Comparison of ENCODE assay signal across 21 cellular contexts in the genomic region with DNA sequence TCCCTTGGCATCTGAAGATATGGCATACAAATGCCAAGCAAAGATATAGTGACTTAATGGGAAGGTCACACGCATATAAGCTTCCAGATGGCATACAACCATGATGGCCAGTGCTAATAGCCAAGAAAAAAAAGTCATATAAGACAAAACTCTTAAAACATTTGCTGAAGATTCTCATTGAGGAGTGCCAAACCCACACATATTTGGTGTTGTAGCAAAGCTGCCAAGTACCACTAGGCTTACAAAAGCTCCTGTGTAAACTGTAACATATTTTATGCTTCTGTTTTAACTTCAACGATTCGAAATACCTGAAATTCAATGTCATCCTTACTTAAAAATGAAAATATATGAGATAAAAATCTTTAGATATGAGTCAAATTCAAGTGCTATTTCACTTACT.
DNase-seq lines count a peak whose midpoint lies in the region; ATAC-seq and TF ChIP-seq lines count a peak whose summit lies in the region.
"Had no signal": no experiment of that assay in that cellular context is flagged by ENCODE, and none has a peak within 500 bp of the region (broad histone marks: within the 10 kb centered on the region; RNA-seq: fewer than 3 reads in every experiment).

No MANE protein-coding gene starts in this region.

- POLR2A ChIA-PET in CD4-positive, alpha-beta memory T cell (lab: Charles Lee; ENCODE audit: partially characterized antibody), result no interaction called here

- ATAC-seq in GM18873 (IDR thresholded peaks at IDR 0.05; ENCODE audit: low FRiP score, unreplicated experiment) (no peak), HG03175 (IDR thresholded peaks at IDR 0.05; ENCODE audit: unreplicated experiment) (no peak)
- no peak for ATAC-seq in stimulated activated naive B cell treated with anti-CD40 and anti-IgM and Interleukin-4, amounts not matched to agents 10 μg/mL and 1 μg/mL and 100 μg/mL, for 72 hours (replicated peaks)
- ATAC-seq: GM12878, GM23338, HCT116 had no signal

- H3K4me3 ChIP-seq in GM23248 (no peak overlapping the region), astrocyte of the spinal cord (ENCODE audit: low read depth, low read length) (no peak overlapping the region)
- H3K4me3 ChIP-seq in CD4-positive, alpha-beta memory T cell (ENCODE audit: low read length in 2 of 2), result no peak overlapping the region
- H3K4me3 ChIP-seq: BLaER1 treated with 17β-estradiol and CSF1 and Interleukin-3, amounts not matched to agents 10 nM and 100 nM; GM12878; GM23338 had no signal

- no peak overlapping the region for H3K9ac ChIP-seq in GM23248
- H3K9ac ChIP-seq: BLaER1 treated with 17β-estradiol and CSF1 and Interleukin-3, amounts not matched to agents 10 nM and 100 nM had no signal

- intact Hi-C loops in CD4-positive, alpha-beta memory T cell (cut with micrococcal nuclease), result no loop called here

- no peaks in the 10 kb centered on the region for H3K4me1 Mint-ChIP-seq in stimulated activated naive B cell treated with anti-CD40 and anti-IgM and Interleukin-4, amounts not matched to agents 10 μg/mL and 1 μg/mL and 100 μg/mL, for 72 hours
- no peaks in the 10 kb centered on the region for H3K4me1 Mint-ChIP-seq in CD4-positive, alpha-beta memory T cell
- H3K4me1 Mint-ChIP-seq: B cell; CD8-positive, alpha-beta memory T cell; GM23338 had no signal

- no peak for TF ChIP-seq CTCF in astrocyte of the spinal cord (IDR thresholded peaks at IDR 0.05; ENCODE audit: low read depth, low read length)

- H3K9me3 Mint-ChIP-seq in stimulated activated naive B cell treated with anti-CD40 and anti-IgM and Interleukin-4, amounts not matched to agents 10 μg/mL and 1 μg/mL and 100 μg/mL, for 72 hours, result no peaks in the 10 kb centered on the region
- peaks cover 0 to 17% (median 4%) of the 10 kb centered on the region in 8 donors for H3K9me3 Mint-ChIP-seq in CD4-positive, alpha-beta memory T cell
- H3K9me3 Mint-ChIP-seq: GM23338, HFFc6 had no signal

- no peaks in the 10 kb centered on the region for H3K9me2 ChIP-seq in GM23248 (ENCODE audit: insufficient read depth)

- H3K9me3 ChIP-seq in GM23248 (ENCODE audit: low read depth), result no peaks in the 10 kb centered on the region
- H3K9me3 ChIP-seq in CD4-positive, alpha-beta memory T cell (ENCODE audit: control insufficient read depth in 1 of 2, low read length in 2 of 2), result no peaks in the 10 kb centered on the region
- H3K9me3 ChIP-seq: BLaER1 treated with 17β-estradiol and CSF1 and Interleukin-3, amounts not matched to agents 10 nM and 100 nM had no signal

- H3K27me3 Mint-ChIP-seq in stimulated activated naive B cell treated with anti-CD40 and anti-IgM and Interleukin-4, amounts not matched to agents 10 μg/mL and 1 μg/mL and 100 μg/mL, for 72 hours, result no peaks in the 10 kb centered on the region
- H3K27me3 Mint-ChIP-seq in CD4-positive, alpha-beta memory T cell, result no peaks in the 10 kb centered on the region
- H3K27me3 Mint-ChIP-seq: B cell; CD8-positive, alpha-beta memory T cell had no signal

- H3K4me3 Mint-ChIP-seq in stimulated activated naive B cell treated with anti-CD40 and anti-IgM and Interleukin-4, amounts not matched to agents 10 μg/mL and 1 μg/mL and 100 μg/mL, for 72 hours, result no peak overlapping the region
- no peak overlapping the region for H3K4me3 Mint-ChIP-seq in CD4-positive, alpha-beta memory T cell
- H3K4me3 Mint-ChIP-seq: B cell; CD8-positive, alpha-beta memory T cell; GM23338; HFFc6 had no signal

- no peaks in the 10 kb centered on the region for H3K27me3 ChIP-seq in GM23248 (replicated peaks; ENCODE audit: insufficient read depth)
- H3K27me3 ChIP-seq in CD4-positive, alpha-beta memory T cell (ENCODE audit: insufficient read depth, low read length), result no peaks in the 10 kb centered on the region
- H3K27me3 ChIP-seq: BLaER1 treated with 17β-estradiol and CSF1 and Interleukin-3, amounts not matched to agents 10 nM and 100 nM had no signal

- in situ Hi-C loops in GM23248 (cut with MboI), result no loop called here
- in situ Hi-C loops in astrocyte of the spinal cord (cut with HindIII; ENCODE audit: low sequenced_read_pairs), result no loop called here

- H3K79me2 ChIP-seq in GM23248 (ENCODE audit: insufficient read depth), result no peaks in the 10 kb centered on the region

- no peak overlapping the region for H3K27ac ChIP-seq in GM23248
- no peak overlapping the region for H3K27ac ChIP-seq in CD4-positive, alpha-beta memory T cell (ENCODE audit: low read depth, low read length)
- H3K27ac ChIP-seq: BLaER1 treated with 17β-estradiol and CSF1 and Interleukin-3, amounts not matched to agents 10 nM and 100 nM had no signal

- no peaks in the 10 kb centered on the region for H4K20me1 ChIP-seq in GM23248 (ENCODE audit: insufficient read depth)
- H4K20me1 ChIP-seq: BLaER1 treated with 17β-estradiol and CSF1 and Interleukin-3, amounts not matched to agents 10 nM and 100 nM had no signal

- H3K4me1 ChIP-seq in GM23248 (ENCODE audit: insufficient read depth), result no peaks in the 10 kb centered on the region
- H3K4me1 ChIP-seq in CD4-positive, alpha-beta memory T cell (ENCODE audit: insufficient read depth, low read length), result no peaks in the 10 kb centered on the region
- H3K4me1 ChIP-seq: BLaER1 treated with 17β-estradiol and CSF1 and Interleukin-3, amounts not matched to agents 10 nM and 100 nM had no signal

- H3K4me2 ChIP-seq in GM23248 (ENCODE audit: unreplicated experiment), result no peak overlapping the region
- H3K4me2 ChIP-seq: BLaER1 treated with 17β-estradiol and CSF1 and Interleukin-3, amounts not matched to agents 10 nM and 100 nM; GM23338 had no signal

- no peak overlapping the region for H2AFZ ChIP-seq in GM23248

- H3F3A ChIP-seq in GM23248 (ENCODE audit: insufficient read depth), result no peaks in the 10 kb centered on the region

- H3K27ac Mint-ChIP-seq in stimulated activated naive B cell treated with anti-CD40 and anti-IgM and Interleukin-4, amounts not matched to agents 10 μg/mL and 1 μg/mL and 100 μg/mL, for 72 hours, result no peak overlapping the region
- H3K27ac Mint-ChIP-seq in CD4-positive, alpha-beta memory T cell, result no peak overlapping the region
- H3K27ac Mint-ChIP-seq: B cell; CD8-positive, alpha-beta memory T cell; GM23338; HFFc6 had no signal

- 69 to 75% methylated on average over 3 of the region's 3 CpGs for WGBS in GM23248 (ENCODE audit: low coverage in 1 of 2, low lambda C conversion rate in 2 of 2, missing lambda C conversion rate in 2 of 2), 2 experiments

- CTCF ChIA-PET in CD4-positive, alpha-beta memory T cell (lab: Charles Lee; ENCODE audit: partially characterized antibody), result no interaction called here

- DNase-seq in GM23248, result peak; percentile 9
- peak; percentile 23 for DNase-seq in amniotic epithelial cell (ENCODE audit: low read depth)
- peak; percentile 19 for DNase-seq in astrocyte of the spinal cord (ENCODE audit: low read depth, low spot score)
- peak; percentile 17 for DNase-seq in iris pigment epithelial cell (ENCODE audit: low read depth)
- DNase-seq in stimulated activated naive B cell treated with anti-CD40 and anti-IgM and Interleukin-4, amounts not matched to agents 10 μg/mL and 1 μg/mL and 100 μg/mL, for 72 hours, result no peak
- no peak for DNase-seq in CD4-positive, alpha-beta memory T cell
- DNase-seq: 8988T; CD8-positive, alpha-beta memory T cell; COR-L47; DMS 273 treated with DMSO at 0.1 percent for 48 hours; DMS53; DND-41; EL; HFFc6 had no signal

- no peaks in the 10 kb centered on the region for H3K36me3 Mint-ChIP-seq in stimulated activated naive B cell treated with anti-CD40 and anti-IgM and Interleukin-4, amounts not matched to agents 10 μg/mL and 1 μg/mL and 100 μg/mL, for 72 hours
- H3K36me3 Mint-ChIP-seq in CD4-positive, alpha-beta memory T cell, result no peaks in the 10 kb centered on the region
- H3K36me3 Mint-ChIP-seq: CD8-positive, alpha-beta memory T cell had no signal

- H3K36me3 ChIP-seq in GM23248 (ENCODE audit: low read depth), result no peaks in the 10 kb centered on the region
- no peaks in the 10 kb centered on the region for H3K36me3 ChIP-seq in CD4-positive, alpha-beta memory T cell (ENCODE audit: insufficient read depth, low read length)
- H3K36me3 ChIP-seq: BLaER1 treated with 17β-estradiol and CSF1 and Interleukin-3, amounts not matched to agents 10 nM and 100 nM had no signal

Comparison
In these comparisons a context has a peak if more than half of its experiments do, and no peak if none do; other contexts are left out.
1. DNase-seq: peak in GM23248 (single experiment), amniotic epithelial cell (single experiment), astrocyte of the spinal cord (single experiment) and iris pigment epithelial cell (single experiment); none in stimulated activated naive B cell treated with anti-CD40 and anti-IgM and Interleukin-4, amounts not matched to agents 10 μg/mL and 1 μg/mL and 100 μg/mL, for 72 hours (single experiment) and CD4-positive, alpha-beta memory T cell (0 of 5).